Comparison of ENCODE assay signal across 1 cellular context in the genomic region with DNA sequence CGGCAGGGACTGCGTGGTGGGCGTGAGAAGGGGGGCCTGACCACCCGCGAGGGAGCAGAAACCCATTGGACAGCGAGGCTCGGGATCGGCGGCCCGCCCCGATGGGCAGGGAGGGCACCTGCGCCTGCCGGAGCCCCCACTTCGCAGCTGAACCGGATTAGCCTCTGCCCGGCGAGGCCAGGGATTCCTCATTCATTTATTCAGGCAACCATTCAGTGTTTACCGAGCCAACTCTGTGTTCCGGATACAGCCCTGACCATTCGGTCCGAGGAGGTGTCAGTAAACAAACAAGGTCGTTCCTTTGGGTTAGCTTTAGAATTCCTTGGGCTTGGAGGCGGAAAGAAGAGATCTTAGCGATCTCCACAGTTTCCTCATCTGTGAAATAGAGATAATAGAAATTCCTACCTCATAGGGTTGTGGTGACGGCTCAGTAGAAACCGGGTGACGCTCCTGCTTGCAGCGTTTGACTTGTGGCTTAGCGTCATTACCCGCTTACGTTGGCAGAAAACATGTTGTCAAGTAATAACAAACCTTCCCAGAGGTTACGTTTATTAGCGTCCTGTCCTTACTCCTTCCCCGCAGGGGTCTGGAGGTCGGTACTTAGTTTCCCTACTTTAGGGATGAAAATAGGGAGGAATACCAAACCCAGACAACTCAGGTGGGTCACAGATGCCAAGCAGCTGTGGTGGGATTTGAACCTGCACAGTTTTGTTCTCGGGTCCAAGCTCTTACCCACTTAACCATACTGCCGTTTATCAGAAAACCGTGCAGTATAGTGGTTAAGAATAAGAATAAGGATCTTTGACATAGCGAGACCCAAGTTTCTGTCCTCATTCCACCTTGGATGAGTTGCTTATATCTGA.
TF ChIP-seq lines count a peak whose summit lies in the region.

No MANE protein-coding gene starts in this region.

TF ChIP-seq in HEK293, 187 proteins besides CTCF, POLR2A, EP300 and RAD21 (continued from another document and continues in another):
- TF ChIP-seq, protein P1, sequence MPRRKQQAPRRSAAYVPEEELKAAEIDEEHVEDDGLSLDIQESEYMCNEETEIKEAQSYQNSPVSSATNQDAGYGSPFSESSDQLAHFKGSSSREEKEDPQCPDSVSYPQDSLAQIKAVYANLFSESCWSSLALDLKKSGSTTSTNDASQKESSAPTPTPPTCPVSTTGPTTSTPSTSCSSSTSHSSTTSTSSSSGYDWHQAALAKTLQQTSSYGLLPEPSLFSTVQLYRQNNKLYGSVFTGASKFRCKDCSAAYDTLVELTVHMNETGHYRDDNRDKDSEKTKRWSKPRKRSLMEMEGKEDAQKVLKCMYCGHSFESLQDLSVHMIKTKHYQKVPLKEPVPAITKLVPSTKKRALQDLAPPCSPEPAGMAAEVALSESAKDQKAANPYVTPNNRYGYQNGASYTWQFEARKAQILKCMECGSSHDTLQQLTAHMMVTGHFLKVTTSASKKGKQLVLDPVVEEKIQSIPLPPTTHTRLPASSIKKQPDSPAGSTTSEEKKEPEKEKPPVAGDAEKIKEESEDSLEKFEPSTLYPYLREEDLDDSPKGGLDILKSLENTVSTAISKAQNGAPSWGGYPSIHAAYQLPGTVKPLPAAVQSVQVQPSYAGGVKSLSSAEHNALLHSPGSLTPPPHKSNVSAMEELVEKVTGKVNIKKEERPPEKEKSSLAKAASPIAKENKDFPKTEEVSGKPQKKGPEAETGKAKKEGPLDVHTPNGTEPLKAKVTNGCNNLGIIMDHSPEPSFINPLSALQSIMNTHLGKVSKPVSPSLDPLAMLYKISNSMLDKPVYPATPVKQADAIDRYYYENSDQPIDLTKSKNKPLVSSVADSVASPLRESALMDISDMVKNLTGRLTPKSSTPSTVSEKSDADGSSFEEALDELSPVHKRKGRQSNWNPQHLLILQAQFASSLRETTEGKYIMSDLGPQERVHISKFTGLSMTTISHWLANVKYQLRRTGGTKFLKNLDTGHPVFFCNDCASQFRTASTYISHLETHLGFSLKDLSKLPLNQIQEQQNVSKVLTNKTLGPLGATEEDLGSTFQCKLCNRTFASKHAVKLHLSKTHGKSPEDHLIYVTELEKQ (tag by site-specific recombination; IDR thresholded peaks at IDR 0.05; ENCODE audit: borderline replicate concordance) = peak; percentile 40; the same call in 1 of the 2 replicates
- TF ChIP-seq, protein P2, sequence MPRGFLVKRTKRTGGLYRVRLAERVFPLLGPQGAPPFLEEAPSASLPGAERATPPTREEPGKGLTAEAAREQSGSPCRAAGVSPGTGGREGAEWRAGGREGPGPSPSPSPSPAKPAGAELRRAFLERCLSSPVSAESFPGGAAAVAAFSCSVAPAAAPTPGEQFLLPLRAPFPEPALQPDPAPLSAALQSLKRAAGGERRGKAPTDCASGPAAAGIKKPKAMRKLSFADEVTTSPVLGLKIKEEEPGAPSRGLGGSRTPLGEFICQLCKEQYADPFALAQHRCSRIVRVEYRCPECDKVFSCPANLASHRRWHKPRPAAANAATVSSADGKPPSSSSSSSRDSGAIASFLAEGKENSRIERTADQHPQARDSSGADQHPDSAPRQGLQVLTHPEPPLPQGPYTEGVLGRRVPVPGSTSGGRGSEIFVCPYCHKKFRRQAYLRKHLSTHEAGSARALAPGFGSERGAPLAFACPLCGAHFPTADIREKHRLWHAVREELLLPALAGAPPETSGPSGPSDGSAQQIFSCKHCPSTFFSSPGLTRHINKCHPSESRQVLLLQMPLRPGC (tag by site-specific recombination; IDR thresholded peaks at IDR 0.05) = peak; percentile 66; the same call in 1 of the 2 replicates
- TF ChIP-seq ZNF621 (tag by site-specific recombination; IDR thresholded peaks at IDR 0.05) (no peak), ZNF521 (tag by site-specific recombination; IDR thresholded peaks at IDR 0.05) (no peak), ZNF354C (tag by site-specific recombination; IDR thresholded peaks at IDR 0.05; ENCODE audit: borderline replicate concordance, low read depth) (no peak), ZBTB7A (tag by site-specific recombination; IDR thresholded peaks at IDR 0.05; ENCODE audit: low read depth) (no peak), RBAK (tag by site-specific recombination; IDR thresholded peaks at IDR 0.05) (no peak), ZFP37 (tag by site-specific recombination; IDR thresholded peaks at IDR 0.05) (no peak), ZNF394 (tag by site-specific recombination; IDR thresholded peaks at IDR 0.05; ENCODE audit: borderline replicate concordance) (peak; percentile 45; the same call in 1 of the 2 replicates), HOXD13 (CRISPR knock-in tag; IDR thresholded peaks at IDR 0.05; ENCODE audit: borderline replicate concordance) (peak; percentile 27; the same call in 1 of the 2 replicates), ZFP41 (tag by site-specific recombination; IDR thresholded peaks at IDR 0.05; ENCODE audit: borderline replicate concordance) (no peak), ZNF155 (tag by site-specific recombination; IDR thresholded peaks at IDR 0.05) (no peak), ZNF529 (tag by site-specific recombination; IDR thresholded peaks at IDR 0.05; ENCODE audit: insufficient replicate concordance) (peak; percentile 69), ZNF350 (tag by site-specific recombination; IDR thresholded peaks at IDR 0.05) (no peak), ZNF157 (tag by site-specific recombination; IDR thresholded peaks at IDR 0.05) (no peak), ZNF174 (tag by site-specific recombination; IDR thresholded peaks at IDR 0.05) (no peak), FEZF1 (tag by site-specific recombination; IDR thresholded peaks at IDR 0.05) (no peak), ZNF791 (tag by site-specific recombination; IDR thresholded peaks at IDR 0.05) (no peak), ZNF600 (tag by site-specific recombination; IDR thresholded peaks at IDR 0.05) (peak; percentile 95), KLF10 (tag by site-specific recombination; IDR thresholded peaks at IDR 0.05) (peak; percentile 87), ZNF121 (tag by site-specific recombination; IDR thresholded peaks at IDR 0.05) (no peak), TRIM28 (IDR thresholded peaks at IDR 0.05; ENCODE audit: borderline replicate concordance, low read length) (no peak; the same call in none of the 2 replicates), SALL2 (tag by site-specific recombination; IDR thresholded peaks at IDR 0.05; ENCODE audit: borderline replicate concordance) (no peak), ZNF776 (tag by site-specific recombination; IDR thresholded peaks at IDR 0.05; ENCODE audit: borderline replicate concordance) (no peak), ZNF112 (tag by site-specific recombination; IDR thresholded peaks at IDR 0.05) (no peak), ZNF610 (tag by site-specific recombination; IDR thresholded peaks at IDR 0.05; ENCODE audit: borderline replicate concordance) (peak; percentile 90; the same call in 1 of the 2 replicates), ZNF292 (tag by site-specific recombination; IDR thresholded peaks at IDR 0.05; ENCODE audit: borderline replicate concordance, low read depth) (no peak), ZNF670 (tag by site-specific recombination; IDR thresholded peaks at IDR 0.05; ENCODE audit: low read depth) (no peak), REPIN1 (tag by site-specific recombination; IDR thresholded peaks at IDR 0.05; ENCODE audit: low read depth) (peak; percentile 83; the same call in 1 of the 2 replicates), OVOL3 (tag by site-specific recombination; IDR thresholded peaks at IDR 0.05) (peak; percentile 83; the same call in 1 of the 2 replicates), ZNF274 (IDR thresholded peaks at IDR 0.05; ENCODE audit: low read length) (no peak), ZNF274 (tag by site-specific recombination; IDR thresholded peaks at IDR 0.05; ENCODE audit: borderline replicate concordance) (no peak), ZNF391 (tag by site-specific recombination; IDR thresholded peaks at IDR 0.05; ENCODE audit: borderline replicate concordance, low read depth) (peak; percentile 73; the same call in 1 of the 2 replicates), ZNF140 (tag by site-specific recombination; IDR thresholded peaks at IDR 0.05) (no peak), ZNF16 (tag by site-specific recombination; IDR thresholded peaks at IDR 0.05; ENCODE audit: low read depth) (no peak), ZNF19 (tag by site-specific recombination; IDR thresholded peaks at IDR 0.05; ENCODE audit: low read depth) (no peak), SCRT2 (tag by site-specific recombination; IDR thresholded peaks at IDR 0.05) (peak; percentile 41), ZNF560 (tag by site-specific recombination; IDR thresholded peaks at IDR 0.05; ENCODE audit: borderline replicate concordance) (no peak), ZXDB (tag by site-specific recombination; IDR thresholded peaks at IDR 0.05) (peak; percentile 76), KLF8 (tag by site-specific recombination; IDR thresholded peaks at IDR 0.05) (peak; percentile 76; the same call in 1 of the 2 replicates), ZBTB1 (tag by site-specific recombination; IDR thresholded peaks at IDR 0.05) (no peak), GLIS2 (tag by site-specific recombination; IDR thresholded peaks at IDR 0.05) (no peak; the same call in 1 of the 2 replicates), BCL11A (tag by site-specific recombination; IDR thresholded peaks at IDR 0.05; ENCODE audit: low read depth) (peak; percentile 84; the same call in 1 of the 2 replicates)
- TF ChIP-seq, protein P3, sequence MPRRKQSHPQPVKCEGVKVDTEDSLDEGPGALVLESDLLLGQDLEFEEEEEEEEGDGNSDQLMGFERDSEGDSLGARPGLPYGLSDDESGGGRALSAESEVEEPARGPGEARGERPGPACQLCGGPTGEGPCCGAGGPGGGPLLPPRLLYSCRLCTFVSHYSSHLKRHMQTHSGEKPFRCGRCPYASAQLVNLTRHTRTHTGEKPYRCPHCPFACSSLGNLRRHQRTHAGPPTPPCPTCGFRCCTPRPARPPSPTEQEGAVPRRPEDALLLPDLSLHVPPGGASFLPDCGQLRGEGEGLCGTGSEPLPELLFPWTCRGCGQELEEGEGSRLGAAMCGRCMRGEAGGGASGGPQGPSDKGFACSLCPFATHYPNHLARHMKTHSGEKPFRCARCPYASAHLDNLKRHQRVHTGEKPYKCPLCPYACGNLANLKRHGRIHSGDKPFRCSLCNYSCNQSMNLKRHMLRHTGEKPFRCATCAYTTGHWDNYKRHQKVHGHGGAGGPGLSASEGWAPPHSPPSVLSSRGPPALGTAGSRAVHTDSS (tag by site-specific recombination; IDR thresholded peaks at IDR 0.05) = peak; percentile 71
- TF ChIP-seq, protein P4, sequence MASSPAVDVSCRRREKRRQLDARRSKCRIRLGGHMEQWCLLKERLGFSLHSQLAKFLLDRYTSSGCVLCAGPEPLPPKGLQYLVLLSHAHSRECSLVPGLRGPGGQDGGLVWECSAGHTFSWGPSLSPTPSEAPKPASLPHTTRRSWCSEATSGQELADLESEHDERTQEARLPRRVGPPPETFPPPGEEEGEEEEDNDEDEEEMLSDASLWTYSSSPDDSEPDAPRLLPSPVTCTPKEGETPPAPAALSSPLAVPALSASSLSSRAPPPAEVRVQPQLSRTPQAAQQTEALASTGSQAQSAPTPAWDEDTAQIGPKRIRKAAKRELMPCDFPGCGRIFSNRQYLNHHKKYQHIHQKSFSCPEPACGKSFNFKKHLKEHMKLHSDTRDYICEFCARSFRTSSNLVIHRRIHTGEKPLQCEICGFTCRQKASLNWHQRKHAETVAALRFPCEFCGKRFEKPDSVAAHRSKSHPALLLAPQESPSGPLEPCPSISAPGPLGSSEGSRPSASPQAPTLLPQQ (tag by site-specific recombination; IDR thresholded peaks at IDR 0.05) = peak; percentile 87
- TF ChIP-seq, protein P5, sequence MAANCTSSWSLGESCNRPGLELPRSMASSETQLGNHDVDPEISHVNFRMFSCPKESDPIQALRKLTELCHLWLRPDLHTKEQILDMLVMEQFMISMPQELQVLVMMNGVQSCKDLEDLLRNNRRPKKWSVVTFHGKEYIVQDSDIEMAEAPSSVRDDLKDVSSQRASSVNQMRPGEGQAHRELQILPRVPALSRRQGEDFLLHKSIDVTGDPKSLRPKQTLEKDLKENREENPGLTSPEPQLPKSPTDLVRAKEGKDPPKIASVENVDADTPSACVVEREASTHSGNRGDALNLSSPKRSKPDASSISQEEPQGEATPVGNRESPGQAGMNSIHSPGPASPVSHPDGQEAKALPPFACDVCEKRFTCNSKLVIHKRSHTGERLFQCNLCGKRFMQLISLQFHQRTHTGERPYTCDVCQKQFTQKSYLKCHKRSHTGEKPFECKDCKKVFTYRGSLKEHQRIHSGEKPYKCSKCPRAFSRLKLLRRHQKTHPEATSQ (tag by site-specific recombination; IDR thresholded peaks at IDR 0.05) = peak; percentile 82; the same call in 1 of the 2 replicates
- TF ChIP-seq, protein P6, sequence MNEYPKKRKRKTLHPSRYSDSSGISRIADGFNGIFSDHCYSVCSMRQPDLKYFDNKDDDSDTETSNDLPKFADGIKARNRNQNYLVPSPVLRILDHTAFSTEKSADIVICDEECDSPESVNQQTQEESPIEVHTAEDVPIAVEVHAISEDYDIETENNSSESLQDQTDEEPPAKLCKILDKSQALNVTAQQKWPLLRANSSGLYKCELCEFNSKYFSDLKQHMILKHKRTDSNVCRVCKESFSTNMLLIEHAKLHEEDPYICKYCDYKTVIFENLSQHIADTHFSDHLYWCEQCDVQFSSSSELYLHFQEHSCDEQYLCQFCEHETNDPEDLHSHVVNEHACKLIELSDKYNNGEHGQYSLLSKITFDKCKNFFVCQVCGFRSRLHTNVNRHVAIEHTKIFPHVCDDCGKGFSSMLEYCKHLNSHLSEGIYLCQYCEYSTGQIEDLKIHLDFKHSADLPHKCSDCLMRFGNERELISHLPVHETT (tag by site-specific recombination; IDR thresholded peaks at IDR 0.05) = peak; percentile 54
- TF ChIP-seq, protein P7, sequence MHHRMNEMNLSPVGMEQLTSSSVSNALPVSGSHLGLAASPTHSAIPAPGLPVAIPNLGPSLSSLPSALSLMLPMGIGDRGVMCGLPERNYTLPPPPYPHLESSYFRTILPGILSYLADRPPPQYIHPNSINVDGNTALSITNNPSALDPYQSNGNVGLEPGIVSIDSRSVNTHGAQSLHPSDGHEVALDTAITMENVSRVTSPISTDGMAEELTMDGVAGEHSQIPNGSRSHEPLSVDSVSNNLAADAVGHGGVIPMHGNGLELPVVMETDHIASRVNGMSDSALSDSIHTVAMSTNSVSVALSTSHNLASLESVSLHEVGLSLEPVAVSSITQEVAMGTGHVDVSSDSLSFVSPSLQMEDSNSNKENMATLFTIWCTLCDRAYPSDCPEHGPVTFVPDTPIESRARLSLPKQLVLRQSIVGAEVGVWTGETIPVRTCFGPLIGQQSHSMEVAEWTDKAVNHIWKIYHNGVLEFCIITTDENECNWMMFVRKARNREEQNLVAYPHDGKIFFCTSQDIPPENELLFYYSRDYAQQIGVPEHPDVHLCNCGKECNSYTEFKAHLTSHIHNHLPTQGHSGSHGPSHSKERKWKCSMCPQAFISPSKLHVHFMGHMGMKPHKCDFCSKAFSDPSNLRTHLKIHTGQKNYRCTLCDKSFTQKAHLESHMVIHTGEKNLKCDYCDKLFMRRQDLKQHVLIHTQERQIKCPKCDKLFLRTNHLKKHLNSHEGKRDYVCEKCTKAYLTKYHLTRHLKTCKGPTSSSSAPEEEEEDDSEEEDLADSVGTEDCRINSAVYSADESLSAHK (tag by site-specific recombination; IDR thresholded peaks at IDR 0.05) = 0 out of 2 replicates have a peak, but pooled peaks have one; percentile 38
- TF ChIP-seq, protein P8, sequence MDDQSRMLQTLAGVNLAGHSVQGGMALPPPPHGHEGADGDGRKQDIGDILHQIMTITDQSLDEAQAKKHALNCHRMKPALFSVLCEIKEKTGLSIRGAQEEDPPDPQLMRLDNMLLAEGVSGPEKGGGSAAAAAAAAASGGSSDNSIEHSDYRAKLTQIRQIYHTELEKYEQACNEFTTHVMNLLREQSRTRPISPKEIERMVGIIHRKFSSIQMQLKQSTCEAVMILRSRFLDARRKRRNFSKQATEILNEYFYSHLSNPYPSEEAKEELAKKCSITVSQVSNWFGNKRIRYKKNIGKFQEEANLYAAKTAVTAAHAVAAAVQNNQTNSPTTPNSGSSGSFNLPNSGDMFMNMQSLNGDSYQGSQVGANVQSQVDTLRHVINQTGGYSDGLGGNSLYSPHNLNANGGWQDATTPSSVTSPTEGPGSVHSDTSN (CRISPR knock-in tag; IDR thresholded peaks at IDR 0.05) = 0 out of 2 replicates have a peak, but pooled peaks have one; percentile 53
